ENCODE assay signal across 13 cellular contexts in the genomic region with DNA sequence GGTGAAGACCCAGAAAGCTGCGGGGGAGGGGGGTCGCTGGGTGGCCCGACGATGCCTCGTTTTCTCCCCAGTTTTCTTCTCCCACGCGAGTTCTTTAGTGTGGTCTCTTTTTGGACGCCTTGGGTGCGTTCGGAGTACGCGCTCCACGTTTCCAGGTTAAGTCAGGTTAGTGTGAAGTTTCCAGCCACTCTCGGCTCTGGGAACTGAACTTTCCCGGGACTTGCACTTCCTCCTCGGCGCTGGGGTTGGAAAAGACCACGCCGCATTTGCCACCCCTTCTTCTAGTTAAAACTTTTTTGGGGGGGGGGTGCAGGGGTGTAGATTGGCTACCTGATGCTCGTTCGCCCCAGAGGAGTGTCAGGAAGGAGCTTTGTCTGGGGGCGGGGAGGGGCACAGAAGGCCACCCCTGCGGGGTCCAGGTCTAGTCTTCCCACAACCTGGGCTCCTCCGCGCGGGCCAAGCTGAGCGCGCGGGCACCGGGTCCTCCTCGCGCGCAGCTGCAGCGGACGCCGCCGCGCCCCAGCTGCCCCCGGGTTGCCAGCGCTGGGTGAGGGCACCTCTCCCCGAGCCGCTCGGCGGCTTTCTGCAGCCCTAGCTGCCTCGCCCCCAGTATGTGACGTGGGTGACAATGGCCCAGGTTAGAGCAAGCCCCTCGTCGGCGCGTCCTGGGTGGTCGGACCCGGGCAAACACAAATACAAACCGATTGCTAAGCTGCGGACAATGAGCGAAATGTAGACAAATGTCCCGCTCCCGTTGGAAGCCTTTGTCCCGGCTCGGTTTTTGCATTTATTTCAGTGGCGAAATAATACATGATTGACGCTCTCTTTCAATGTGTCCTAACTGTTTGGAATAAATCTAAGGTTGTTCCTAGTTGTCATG. TPM values are rescaled to one million over a fixed set of nuclear protein-coding genes. Genes with fewer than 3 reads are reported as not detected.
DNase-seq lines count a peak whose midpoint lies in the region; ATAC-seq and TF ChIP-seq lines count a peak whose summit lies in the region.
"Had no signal": no experiment of that assay in that cellular context is flagged by ENCODE, and none has a peak within 500 bp of the region (broad histone marks: within the 10 kb centered on the region; RNA-seq: fewer than 3 reads in every experiment).

No MANE protein-coding gene starts in this region.

- TF ChIP-seq CTCF in VCaP (conservative IDR thresholded peaks at IDR 0.05), result no peak
- no peak for TF ChIP-seq CTCF in lower leg skin (IDR thresholded peaks at IDR 0.05)

- H3K27me3 ChIP-seq in skeletal muscle satellite cell (ENCODE audit: control insufficient read depth, insufficient read depth, low read length), result peaks cover 90% of the 10 kb centered on the region

- intact Hi-C loops in lower leg skin (cut with DNase I; ENCODE audit: low total_unique reads), result no loop called here

- no peak for TF ChIP-seq POLR2A in lower leg skin (IDR thresholded peaks at IDR 0.05)

- H3K4me2 ChIP-seq in skeletal muscle satellite cell (ENCODE audit: low read length), result peak overlapping the region; percentile 27

- no peak overlapping the region for H3K4me3 Mint-ChIP-seq in T-helper 2 cell treated with Interferon-gamma antibody and Interleukin-4, amounts not matched to agents 5 μg/mL and 100 μg/mL, for 36 hours
- H3K4me3 Mint-ChIP-seq: dendritic cell treated with granulocyte-macrophage colony-stimulating factor and Interleukin-4, amounts not matched to agents 40 ng/mL and 50 ng/mL, for 4 days had no signal

- peak overlapping the region; percentile 92 for H3K27ac ChIP-seq in VCaP
- H3K27ac ChIP-seq: WERI-Rb-1 had no signal

- H3K36me3 Mint-ChIP-seq in T-helper 2 cell treated with Interferon-gamma antibody and Interleukin-4, amounts not matched to agents 5 μg/mL and 100 μg/mL, for 36 hours (ENCODE audit: low read depth), result no peaks in the 10 kb centered on the region

- H3K27ac Mint-ChIP-seq in T-helper 2 cell treated with Interferon-gamma antibody and Interleukin-4, amounts not matched to agents 5 μg/mL and 100 μg/mL, for 36 hours, result peak overlapping the region; percentile 55
- H3K27ac Mint-ChIP-seq: dendritic cell treated with granulocyte-macrophage colony-stimulating factor and Interleukin-4, amounts not matched to agents 40 ng/mL and 50 ng/mL, for 4 days had no signal

- no peak overlapping the region for H3K9ac ChIP-seq in skeletal muscle satellite cell (ENCODE audit: low read depth, low read length)

- H3K27me3 Mint-ChIP-seq in T-helper 2 cell treated with Interferon-gamma antibody and Interleukin-4, amounts not matched to agents 5 μg/mL and 100 μg/mL, for 36 hours (ENCODE audit: low read depth), result peaks cover 77% of the 10 kb centered on the region

- no peak for DNase-seq in T-helper 2 cell treated with Interferon-gamma antibody and Interleukin-4, amounts not matched to agents 5 μg/mL and 100 μg/mL, for 36 hours (ENCODE audit: low spot score)
- no peak for DNase-seq in T-helper 2 cell
- no peak for DNase-seq in lower leg skin (ENCODE audit: low spot score in 2 of 2)
- DNase-seq in DMS153 (lab: John Stamatoyannopoulos, UW), result no peak
- DNase-seq: GDM1; Karpas-422; stimulated activated CD8-positive, alpha-beta memory T cell treated with anti-CD3 and anti-CD28 coated beads, Interleukin-4, amount 100 ng/mL, for 48 hours; WERI-Rb-1 had no signal

- WGBS in lower leg skin, 2 donors, result 3 to 9% methylated on average over 56 to 58 of the region's 61 CpGs

- no peaks in the 10 kb centered on the region for H3K9me3 Mint-ChIP-seq in T-helper 2 cell treated with Interferon-gamma antibody and Interleukin-4, amounts not matched to agents 5 μg/mL and 100 μg/mL, for 36 hours
- H3K9me3 Mint-ChIP-seq: dendritic cell treated with granulocyte-macrophage colony-stimulating factor and Interleukin-4, amounts not matched to agents 40 ng/mL and 50 ng/mL, for 4 days had no signal

- ATAC-seq in GM21526 (IDR thresholded peaks at IDR 0.05; ENCODE audit: low FRiP score, unreplicated experiment), result no peak

- peaks cover 6% of the 10 kb centered on the region for H3K4me1 Mint-ChIP-seq in T-helper 2 cell treated with Interferon-gamma antibody and Interleukin-4, amounts not matched to agents 5 μg/mL and 100 μg/mL, for 36 hours (ENCODE audit: low read depth)

- H3K36me3 ChIP-seq in skeletal muscle satellite cell (ENCODE audit: insufficient read depth, low read length), result no peaks in the 10 kb centered on the region
- H3K36me3 ChIP-seq: WERI-Rb-1 had no signal

- H3K9me3 ChIP-seq in skeletal muscle satellite cell (replicated peaks; ENCODE audit: low read length), result no peaks in the 10 kb centered on the region

- peaks cover 15% of the 10 kb centered on the region for H3K4me1 ChIP-seq in skeletal muscle satellite cell (ENCODE audit: control insufficient read depth, insufficient read depth, low read length)

- H3K4me3 ChIP-seq in iPS-11a (ENCODE audit: low read depth, low read length) (peak overlapping the region; percentile 6), skeletal muscle satellite cell (ENCODE audit: low read length) (no peak overlapping the region), lower leg skin (ENCODE audit: low read depth, poor library complexity, severe bottlenecking) (no peak overlapping the region)

RNA-seq across cellular contexts. Expression of a gene that starts 1.7 kb away (rescaled TPM):
- 0.22 and 0.51 TPM in 2 replicates for total RNA-seq in skeletal muscle satellite cell (2012; rRNA removed)
- total RNA-seq in lower leg skin, result not detected
